Comparison of ENCODE assay signal across 16 cellular contexts in genomic region chr9:116190595-116190994, GRCh38. TPM values are rescaled to one million over a fixed set of nuclear protein-coding genes. Genes with fewer than 3 reads are reported as not detected.
A peak's percentile ranks its signal among the peaks of the same experiment; 100 is the strongest.
DNase-seq lines count a peak whose midpoint lies in the region; ATAC-seq and TF ChIP-seq lines count a peak whose summit lies in the region.
"Had no signal": no experiment of that assay in that cellular context is flagged by ENCODE, and none has a peak within 500 bp of the region (broad histone marks: within the 10 kb centered on the region; RNA-seq: fewer than 3 reads in every experiment).

No MANE protein-coding gene starts in this region.

- no peak for TF ChIP-seq RAD21 in SK-N-SH (IDR thresholded peaks at IDR 0.05; ENCODE audit: low read length)

- H2AFZ ChIP-seq in SK-N-SH (ENCODE audit: low read depth) = no peak overlapping the region

- POLR2A ChIA-PET in SK-N-SH (lab: Yijun Ruan, JAX) = no interaction called here

- H3K27me3 Mint-ChIP-seq in nephron (ENCODE audit: low read depth) = peaks cover 24% of the 10 kb centered on the region

- CTCF ChIA-PET in SK-N-SH (lab: Yijun Ruan, JAX) = interaction anchor here (0.7 kb wide), 1 partner anchor 381 kb away, joined by 3 read pairs; no protein-coding TSS in a partner anchor

- 81% methylated on average over 6 of the region's 6 CpGs for WGBS in SK-N-SH (ENCODE audit: low lambda C conversion rate)

- peak overlapping the region; percentile 37; the same call in 1 of the 2 replicates for H3K9ac ChIP-seq in SK-N-SH
- H3K9ac ChIP-seq: KMS-11 had no signal

- peaks cover 68% of the 10 kb centered on the region for H4K20me1 ChIP-seq in SK-N-SH (ENCODE audit: insufficient read depth)

- H3K4me1 ChIP-seq in SK-N-SH (ENCODE audit: control insufficient read depth in 1 of 2, insufficient read depth in 2 of 2, low read depth in 1 of 2, low read length in 1 of 2) = peaks cover 0 to 47% of the 10 kb centered on the region in 2 experiments; a peak in 2 of 4 replicates

- H3K4me3 Mint-ChIP-seq in nephron = no peak overlapping the region

- H3K4me3 ChIP-seq in SK-N-SH (ENCODE audit: low read depth in 2 of 2, low read length in 1 of 2) (no peak overlapping the region), brain microvascular endothelial cell (ENCODE audit: low read depth, low read length) (no peak overlapping the region)
- H3K4me3 ChIP-seq: GM12878, MG63 had no signal

- no peaks in the 10 kb centered on the region for H3K9me3 ChIP-seq in SK-N-SH
- H3K9me3 ChIP-seq: MG63 had no signal

- H3K4me1 Mint-ChIP-seq in nephron = no peaks in the 10 kb centered on the region

- H3K27ac ChIP-seq in SK-N-SH (ENCODE audit: low read depth in 2 of 2, low read length in 1 of 2) (peak overlapping the region in 1 of 2 experiments; percentile 87; a peak in 2 of 4 replicates), brain microvascular endothelial cell (peak overlapping the region; percentile 81)
- H3K27ac ChIP-seq: 22Rv1, KMS-11 had no signal

- in situ Hi-C loops in brain microvascular endothelial cell (cut with HindIII; ENCODE audit: low pct_ligation_motif_present, low sequenced_read_pairs) = no loop called here

- H3K27me3 ChIP-seq in SK-N-SH (ENCODE audit: insufficient read depth) (no peaks in the 10 kb centered on the region), brain microvascular endothelial cell (replicated peaks) (no peaks in the 10 kb centered on the region)
- H3K27me3 ChIP-seq: MG63 had no signal

- H3K9me3 Mint-ChIP-seq in nephron = no peaks in the 10 kb centered on the region

- no peak for ATAC-seq in SK-N-SH treated with all-trans-retinoic acid at 6 μM for 48 hours
- ATAC-seq in HG02588 (IDR thresholded peaks at IDR 0.05; ENCODE audit: unreplicated experiment) = no peak
- ATAC-seq: GM12878 had no signal

- H3K4me2 ChIP-seq in SK-N-SH = no peak overlapping the region; the same call in 1 of the 2 replicates
- H3K4me2 ChIP-seq: KMS-11 had no signal

- peak overlapping the region; percentile 26 to 43 (median 29) for H3K27ac Mint-ChIP-seq in nephron

- H3K9me2 ChIP-seq in SK-N-SH = no peaks in the 10 kb centered on the region

- no peak for TF ChIP-seq EP300 in SK-N-SH (IDR thresholded peaks at IDR 0.05; ENCODE audit: borderline replicate concordance in 1 of 2, low read depth in 1 of 2, low read length in 1 of 2)

- TF ChIP-seq CTCF in SK-N-SH (IDR thresholded peaks at IDR 0.05) = no peak
- TF ChIP-seq CTCF in brain microvascular endothelial cell (IDR thresholded peaks at IDR 0.05; ENCODE audit: low read depth, low read length, missing control alignments) = no peak
- no peak for TF ChIP-seq CTCF in nephron (IDR thresholded peaks at IDR 0.05; ENCODE audit: unreplicated experiment in 3 of 3)

- peaks cover 18 to 68% of the 10 kb centered on the region in 2 experiments for H3K36me3 ChIP-seq in SK-N-SH (replicated peaks in 1 of 2; ENCODE audit: control insufficient read depth in 1 of 2, insufficient read depth in 2 of 2, low read length in 1 of 2)
- H3K36me3 ChIP-seq in brain microvascular endothelial cell (replicated peaks) = peaks cover 66% of the 10 kb centered on the region
- H3K36me3 ChIP-seq: MG63 had no signal

- peaks cover 97% of the 10 kb centered on the region for H3K79me2 ChIP-seq in SK-N-SH (ENCODE audit: insufficient read depth)

- H3K36me3 Mint-ChIP-seq in nephron (ENCODE audit: low read depth) = peaks cover 8% of the 10 kb centered on the region

- DNase-seq in SK-N-SH (no peak), HuH-7 (ENCODE audit: low spot score) (peak; percentile 24), brain microvascular endothelial cell (no peak), T-helper 9 cell (no peak), epidermal melanocyte (ENCODE audit: insufficient read length, low spot score) (no peak)
- DNase-seq: NCI-H1092 treated with DMSO at 0.1 percent for 48 hours, NCI-H1694 treated with DMSO at 0.1 percent for 48 hours, NCI-H82, SHP77 treated with DMSO at 0.1 percent for 48 hours had no signal

- peaks cover 44% of the 10 kb centered on the region for H3F3A ChIP-seq in SK-N-SH (replicated peaks; ENCODE audit: insufficient read depth)

TF ChIP-seq in SK-N-SH, 30 proteins besides CTCF, POLR2A, EP300 and RAD21:
- TF ChIP-seq POLR2AphosphoS5 (IDR thresholded peaks at IDR 0.05; ENCODE audit: low read depth, low read length) (no peak), TEAD4 (IDR thresholded peaks at IDR 0.05; ENCODE audit: borderline replicate concordance, insufficient read depth) (no peak), CHD2 (IDR thresholded peaks at IDR 0.05; ENCODE audit: low read length, partially characterized antibody) (no peak), RXRA (IDR thresholded peaks at IDR 0.05; ENCODE audit: borderline replicate concordance, low read depth) (no peak), USF1 (IDR thresholded peaks at IDR 0.05; ENCODE audit: borderline replicate concordance, low read depth) (0 out of 2 replicates have a peak, but pooled peaks have one; percentile 19)

TF ChIP-seq in SK-N-SH treated with all-trans-retinoic acid at 6 μM for 48 hours, 23 proteins besides CTCF, POLR2A, EP300 and RAD21:
- TF ChIP-seq CREB5 (CRISPR knock-in tag; IDR thresholded peaks at IDR 0.05; ENCODE audit: low read depth) = no peak
- no peak for TF ChIP-seq RARB (CRISPR knock-in tag; IDR thresholded peaks at IDR 0.05)
- no peak for TF ChIP-seq TSHZ2 (CRISPR knock-in tag; IDR thresholded peaks at IDR 0.05)
- TF ChIP-seq TCF4 (CRISPR knock-in tag; IDR thresholded peaks at IDR 0.05; ENCODE audit: borderline replicate concordance) = no peak
- TF ChIP-seq TOX (CRISPR knock-in tag; IDR thresholded peaks at IDR 0.05; ENCODE audit: borderline replicate concordance) = no peak
- no peak for TF ChIP-seq ZC3H10 (CRISPR knock-in tag; IDR thresholded peaks at IDR 0.05)

RNA-seq across cellular contexts. Expression of gene PAPPA, which starts 37.0 kb away (rescaled TPM):
- 44.5 and 45.1 TPM in 2 replicates for polyA plus RNA-seq in SK-N-SH (2012; rRNA removed)
- 31.9 and 38.4 TPM in 2 replicates for polyA plus RNA-seq in SK-N-SH (2012; cell fraction: cytosol; rRNA removed)
- 44.9 and 75.9 TPM in 2 replicates for polyA plus RNA-seq in SK-N-SH (2012; cell fraction: nucleus; rRNA removed)
